Comparison of ENCODE assay signal across 17 cellular contexts in the genomic region with DNA sequence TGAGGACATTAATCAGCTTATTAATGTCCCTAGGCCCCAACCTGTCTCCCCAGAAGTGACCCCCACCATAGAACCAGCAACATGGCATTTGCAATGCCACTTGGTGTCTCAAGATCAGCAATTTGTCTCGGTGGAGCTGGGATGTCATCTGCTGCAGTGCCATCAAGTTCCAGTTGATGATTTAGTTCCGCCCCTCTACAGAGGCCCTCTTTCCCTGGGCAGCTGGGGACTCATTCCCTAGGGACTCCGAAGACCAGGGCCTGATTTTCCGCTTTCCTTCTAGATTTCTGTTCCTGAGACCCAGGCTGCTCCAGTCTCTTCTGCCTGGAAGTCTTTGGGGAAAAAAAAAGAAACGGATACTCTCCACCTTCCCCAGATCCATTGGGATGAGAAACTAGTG.
A peak's percentile ranks its signal among the peaks of the same experiment; 100 is the strongest.
DNase-seq lines count a peak whose midpoint lies in the region; ATAC-seq and TF ChIP-seq lines count a peak whose summit lies in the region.
"Had no signal": no experiment of that assay in that cellular context is flagged by ENCODE, and none has a peak within 500 bp of the region (broad histone marks: within the 10 kb centered on the region; RNA-seq: fewer than 3 reads in every experiment).

No MANE protein-coding gene starts in this region.

- no peak overlapping the region for H3K9ac ChIP-seq in trophoblast cell (ENCODE audit: low read length)

- no peaks in the 10 kb centered on the region for H3K79me2 ChIP-seq in trophoblast cell (ENCODE audit: control insufficient read depth, insufficient read depth, low read length, poor library complexity)

- H3K4me1 ChIP-seq in SJCRH30, result peaks cover 24% of the 10 kb centered on the region
- H3K4me1 ChIP-seq in trophoblast cell (ENCODE audit: control insufficient read depth in 1 of 2, insufficient read depth in 2 of 2, low read length in 2 of 2), result peaks cover 0 to 7% of the 10 kb centered on the region in 2 experiments

- H4K12ac ChIP-seq in trophoblast cell (ENCODE audit: low read depth, low read length), result no peak overlapping the region

- H2BK12ac ChIP-seq in trophoblast cell (ENCODE audit: low read length), result no peak overlapping the region

- H4K8ac ChIP-seq in trophoblast cell (ENCODE audit: low read depth, low read length), result no peak overlapping the region

- H3K79me1 ChIP-seq in trophoblast cell (ENCODE audit: low read length), result no peaks in the 10 kb centered on the region

- WGBS in trophoblast cell (ENCODE audit: extremely low coverage, insufficient coverage, insufficient read length), result no CpG with 5 or more reads among the region's 5 CpGs

- no peak overlapping the region for H4K91ac ChIP-seq in trophoblast cell (ENCODE audit: low read depth, low read length)

- no peak overlapping the region for H3K27ac Mint-ChIP-seq in type B pancreatic cell
- H3K27ac Mint-ChIP-seq: B cell; CD4-positive, alpha-beta T cell; CD8-positive, alpha-beta T cell had no signal

- no peak overlapping the region for H2BK5ac ChIP-seq in trophoblast cell (ENCODE audit: low read depth, low read length, poor library complexity)

- no peaks in the 10 kb centered on the region for H3K36me3 Mint-ChIP-seq in type B pancreatic cell
- H3K36me3 Mint-ChIP-seq: CD8-positive, alpha-beta T cell had no signal

- no peak overlapping the region for H3K4ac ChIP-seq in trophoblast cell (ENCODE audit: low read depth, low read length)

- H3K18ac ChIP-seq in trophoblast cell (ENCODE audit: low read length), result no peak overlapping the region

- no peak overlapping the region for H3K4me3 Mint-ChIP-seq in type B pancreatic cell
- H3K4me3 Mint-ChIP-seq: B cell; CD4-positive, alpha-beta T cell; CD8-positive, alpha-beta T cell had no signal

- H2AK5ac ChIP-seq in trophoblast cell (ENCODE audit: low read length), result no peak overlapping the region

- no peak overlapping the region for H3K4me3 ChIP-seq in SJCRH30
- no peak overlapping the region for H3K4me3 ChIP-seq in trophoblast cell (ENCODE audit: low read depth, low read length)
- H3K4me3 ChIP-seq: A549 had no signal

- DNase-seq in NCI-H2171 treated with DMSO at 0.1 percent for 48 hours (lab: John Stamatoyannopoulos, UW) (peak; percentile 5), NCI-H2171 (lab: John Stamatoyannopoulos, UW) (no peak), SJCRH30 (peak; percentile 75 to 92), type B pancreatic cell (ENCODE audit: extremely low spot score, unreplicated experiment) (peak; percentile 27), trophoblast cell (no peak)
- DNase-seq: AML-193; Caco-2; Calu3; CD4-positive, alpha-beta T cell; CD8-positive, alpha-beta T cell; DMS79 treated with DMSO at 0.1 percent for 48 hours; GF-D8 had no signal

- no peak overlapping the region for H3K23ac ChIP-seq in trophoblast cell (ENCODE audit: low read length)

- 0 out of 2 replicates have a peak, but pooled peaks cover 2% of the 10 kb centered on the region for H3K9me3 ChIP-seq in SJCRH30 (replicated peaks)
- peaks cover 3% of the 10 kb centered on the region for H3K9me3 ChIP-seq in trophoblast cell (ENCODE audit: insufficient read depth, low read depth, low read length)
- H3K9me3 ChIP-seq: A549, Caco-2 had no signal

- H3K27ac ChIP-seq in SJCRH30 (peak overlapping the region; percentile 90), trophoblast cell (ENCODE audit: low read depth, low read length) (no peak overlapping the region)
- H3K27ac ChIP-seq: 22Rv1, A549, C4-2B had no signal

- H3K9me3 Mint-ChIP-seq in type B pancreatic cell, result peaks cover 3% of the 10 kb centered on the region
- H3K9me3 Mint-ChIP-seq: CD4-positive, alpha-beta T cell; CD8-positive, alpha-beta T cell had no signal

- H3K4me2 ChIP-seq in trophoblast cell (ENCODE audit: low read length), result no peak overlapping the region
- H3K4me2 ChIP-seq: A549 had no signal

- TF ChIP-seq CTCF in type B pancreatic cell (conservative IDR thresholded peaks at IDR 0.05), result no peak

- H3K4me1 Mint-ChIP-seq in type B pancreatic cell (ENCODE audit: unreplicated experiment), result no peaks in the 10 kb centered on the region
- H3K4me1 Mint-ChIP-seq: B cell had no signal

- H2BK120ac ChIP-seq in trophoblast cell (ENCODE audit: insufficient read depth, low read length, poor library complexity), result no peak overlapping the region

- H3K27me3 ChIP-seq in SJCRH30 (no peaks in the 10 kb centered on the region), trophoblast cell (ENCODE audit: insufficient read depth, low read length) (no peaks in the 10 kb centered on the region)

- H3K27me3 Mint-ChIP-seq in type B pancreatic cell, result peaks cover 13% of the 10 kb centered on the region

- no peak for ATAC-seq in HG03342 (IDR thresholded peaks at IDR 0.05; ENCODE audit: unreplicated experiment)
- ATAC-seq: A549; CD8-positive, alpha-beta T cell had no signal

- no peak overlapping the region for H3K14ac ChIP-seq in trophoblast cell (ENCODE audit: low read length)

- H3K36me3 ChIP-seq in SJCRH30 (no peaks in the 10 kb centered on the region), trophoblast cell (ENCODE audit: control insufficient read depth in 1 of 2, insufficient read depth in 2 of 2, low read length in 2 of 2) (no peaks in the 10 kb centered on the region)

- H2AFZ ChIP-seq in trophoblast cell (ENCODE audit: insufficient read depth, low read length, poor library complexity), result no peak overlapping the region

Comparison
In these comparisons a context has a peak if more than half of its experiments do, and no peak if none do; other contexts are left out.
1. DNase-seq: peak in NCI-H2171 treated with DMSO at 0.1 percent for 48 hours (single experiment), SJCRH30 (2 of 2) and type B pancreatic cell (single experiment); none in NCI-H2171 (single experiment) and trophoblast cell (0 of 2).